In the genomic region with DNA sequence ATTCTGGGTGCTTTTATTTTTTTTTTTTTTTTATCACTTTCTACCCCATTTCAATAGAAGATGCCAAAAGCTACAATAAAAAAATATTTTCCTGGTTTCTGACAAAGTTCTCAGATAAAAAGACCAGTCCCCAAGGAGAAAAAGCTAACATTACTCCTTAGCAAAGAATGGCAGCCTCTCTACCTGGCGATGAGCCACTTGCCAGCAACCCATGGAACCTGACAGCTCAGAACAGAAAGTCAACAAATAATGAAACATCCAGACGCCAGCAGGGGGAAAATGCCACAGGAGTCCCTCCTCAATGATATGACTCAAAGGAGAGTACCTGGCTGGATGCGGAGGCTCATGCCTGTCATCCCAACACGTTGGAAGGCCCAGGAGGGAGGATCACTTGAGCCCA, we compare ENCODE assay signal across 14 cellular contexts.
DNase-seq lines count a peak whose midpoint lies in the region; ATAC-seq, FAIRE-seq and TF ChIP-seq lines count a peak whose summit lies in the region.
"Had no signal": no experiment of that assay in that cellular context is flagged by ENCODE, and none has a peak within 500 bp of the region (broad histone marks: within the 10 kb centered on the region; RNA-seq: fewer than 3 reads in every experiment).

No MANE protein-coding gene starts in this region.

- H3K9ac ChIP-seq in PC-3 (ENCODE audit: low read length) = no peak overlapping the region
- no peak overlapping the region for H3K9ac ChIP-seq in kidney (ENCODE audit: low read length in 2 of 2)
- H3K9ac ChIP-seq: parathyroid adenoma had no signal

- peaks cover 51% of the 10 kb centered on the region for H3K79me2 ChIP-seq in PC-3 (ENCODE audit: low read length)
- H3K79me2 ChIP-seq: parathyroid adenoma had no signal

- no peaks in the 10 kb centered on the region for H3K9me2 ChIP-seq in PC-3 (replicated peaks; ENCODE audit: low read length)

- no peak for FAIRE-seq in kidney (lab: Jason Lieb, UNC)
- FAIRE-seq: A204.1 had no signal

- peak overlapping the region; percentile 8; the same call in 1 of the 2 replicates for H3K27ac ChIP-seq in PC-3 (ENCODE audit: low read length)
- no peak overlapping the region for H3K27ac ChIP-seq in kidney (ENCODE audit: low read depth in 2 of 2, low read length in 2 of 2)
- H3K27ac ChIP-seq: ascending aorta, esophagus squamous epithelium, parathyroid adenoma had no signal

- TF ChIP-seq CTCF in PC-3 (conservative IDR thresholded peaks at IDR 0.05; ENCODE audit: low read depth, low read length) (peak; percentile 55; the same call in 1 of the 2 replicates), fibroblast of mammary gland (conservative IDR thresholded peaks at IDR 0.05; ENCODE audit: control insufficient read depth, insufficient read depth, low read depth, low read length) (no peak), kidney (IDR thresholded peaks at IDR 0.05; ENCODE audit: borderline replicate concordance, extremely low read depth, insufficient read depth) (no peak)

- BruUV-seq in PC-3 (replicated peaks; lab: Mats Ljungman, UMichigan) = no TSS peak

- POLR2A ChIA-PET in PC-3 (lab: Charles Lee; ENCODE audit: unreplicated experiment) = no interaction called here

- no peak overlapping the region for H3K4me2 ChIP-seq in PC-3 (ENCODE audit: low read length)

- H3K9me3 ChIP-seq in PC-3 (ENCODE audit: low read length) (no peaks in the 10 kb centered on the region), kidney (ENCODE audit: control insufficient read depth in 1 of 2, low read length in 2 of 2) (no peaks in the 10 kb centered on the region)
- H3K9me3 ChIP-seq: ascending aorta, esophagus squamous epithelium, tibial artery had no signal

- peak; percentile 97 for ATAC-seq in PC-3

- CTCF ChIA-PET in PC-3 (lab: Charles Lee) = interaction anchor here (0.6 kb wide), 2 partner anchors 245 to 502 kb away, joined by 3 to 4 read pairs; no protein-coding TSS in a partner anchor

- H3K4me1 ChIP-seq in PC-3 (ENCODE audit: insufficient read depth, low read length) (peaks cover 17% of the 10 kb centered on the region), kidney (ENCODE audit: control insufficient read depth in 1 of 2, insufficient read depth in 1 of 2, low read depth in 1 of 2, low read length in 2 of 2) (peaks cover 11 to 15% of the 10 kb centered on the region in 2 donors)

- no peak overlapping the region for H3K4me3 ChIP-seq in PC-3 (ENCODE audit: low read length)
- H3K4me3 ChIP-seq in fibroblast of mammary gland (ENCODE audit: control insufficient read depth, low read depth, low read length) = no peak overlapping the region
- H3K4me3 ChIP-seq in kidney (ENCODE audit: low read length in 2 of 2) = no peak overlapping the region
- H3K4me3 ChIP-seq: ascending aorta, esophagus squamous epithelium, tibial artery had no signal

- H3K36me3 ChIP-seq in PC-3 (ENCODE audit: low read depth, low read length) = peaks cover 3% of the 10 kb centered on the region; the same call in 1 of the 2 replicates
- no peaks in the 10 kb centered on the region for H3K36me3 ChIP-seq in kidney (ENCODE audit: control insufficient read depth in 1 of 2, insufficient read depth in 2 of 2, low read length in 2 of 2)
- H3K36me3 ChIP-seq: ascending aorta, tibial artery had no signal

- peaks cover 11% of the 10 kb centered on the region for H4K20me1 ChIP-seq in PC-3 (ENCODE audit: low read length)

- H3K27me3 ChIP-seq in PC-3 (ENCODE audit: low read length) = no peaks in the 10 kb centered on the region
- H3K27me3 ChIP-seq: ascending aorta, esophagus squamous epithelium, tibial artery had no signal

- intact Hi-C loops in PC-3 (cut with micrococcal nuclease) = loop anchor here (2.0 to 5.0 kb wide), 2 partner anchors 34 to 122 kb away; no protein-coding TSS in a partner anchor
- intact Hi-C loops in kidney (cut with DNase I) = no loop called here

- H3F3A ChIP-seq in PC-3 (ENCODE audit: low read length, unreplicated experiment) = no peaks in the 10 kb centered on the region

- peak; percentile 10 for DNase-seq in NCI-H1092 treated with DMSO at 0.1 percent for 48 hours (lab: John Stamatoyannopoulos, UW)
- DNase-seq in NCI-H1092 (lab: John Stamatoyannopoulos, UW) = no peak
- DNase-seq in PC-3 = peak; percentile 99
- peak; percentile 33 for DNase-seq in fibroblast of mammary gland (ENCODE audit: low read depth)
- peak; percentile 55 for DNase-seq in smooth muscle cell of the brain vasculature (ENCODE audit: low read depth, low spot score)
- DNase-seq in stimulated activated CD4-positive, alpha-beta T cell treated with anti-CD3 and anti-CD28 coated beads, Interleukin-2, amount 100 ng/mL, for 48 hours = no peak
- DNase-seq in kidney = no peak
- DNase-seq in OCI-M1 (lab: John Stamatoyannopoulos, UW) = no peak
- DNase-seq: esophagus squamous epithelium, GF-D8, tibial artery had no signal

- H2AFZ ChIP-seq in PC-3 (ENCODE audit: low read length) = no peak overlapping the region
- H2AFZ ChIP-seq: parathyroid adenoma had no signal

Comparison
In these comparisons a context has a peak if more than half of its experiments do, and no peak if none do; other contexts are left out.
1. DNase-seq: peak in NCI-H1092 treated with DMSO at 0.1 percent for 48 hours (single experiment), PC-3 (single experiment), fibroblast of mammary gland (single experiment) and smooth muscle cell of the brain vasculature (single experiment); none in NCI-H1092 (single experiment), stimulated activated CD4-positive, alpha-beta T cell treated with anti-CD3 and anti-CD28 coated beads, Interleukin-2, amount 100 ng/mL, for 48 hours (0 of 2), kidney (single experiment) and OCI-M1 (single experiment).